Comparison of ENCODE assay signal across 21 cellular contexts in genomic region chr7:150854066-150855000, GRCh38. TPM values are rescaled to one million over a fixed set of nuclear protein-coding genes. Genes with fewer than 3 reads are reported as not detected.
DNase-seq lines count a peak whose midpoint lies in the region; ATAC-seq and TF ChIP-seq lines count a peak whose summit lies in the region.
"Had no signal": no experiment of that assay in that cellular context is flagged by ENCODE, and none has a peak within 500 bp of the region (broad histone marks: within the 10 kb centered on the region; RNA-seq: fewer than 3 reads in every experiment).

No MANE protein-coding gene starts in this region.

- H3K27me3 Mint-ChIP-seq in endodermal cell (ENCODE audit: insufficient read depth) (peaks cover 8% of the 10 kb centered on the region), osteocyte (ENCODE audit: unreplicated experiment) (peaks cover 5% of the 10 kb centered on the region)

- H3K9ac ChIP-seq in endodermal cell (ENCODE audit: extremely low read depth, low read length, poor library complexity, severe bottlenecking): no peak overlapping the region

- H3K36me3 ChIP-seq in right atrium auricular region: no peaks in the 10 kb centered on the region
- H3K36me3 ChIP-seq in heart right ventricle: no peaks in the 10 kb centered on the region
- H3K36me3 ChIP-seq in endodermal cell (ENCODE audit: control insufficient read depth, insufficient read depth, low read length): no peaks in the 10 kb centered on the region
- H3K36me3 ChIP-seq in vagina: no peaks in the 10 kb centered on the region

- H3K4me3 ChIP-seq in right atrium auricular region (no peak overlapping the region), heart right ventricle (no peak overlapping the region), endodermal cell (ENCODE audit: low read length) (no peak overlapping the region), vagina (no peak overlapping the region)

- H3K4me1 ChIP-seq in right atrium auricular region (no peaks in the 10 kb centered on the region), heart right ventricle (no peaks in the 10 kb centered on the region), endodermal cell (ENCODE audit: control insufficient read depth, insufficient read depth, low read length) (no peaks in the 10 kb centered on the region), vagina (peaks cover 6% of the 10 kb centered on the region)

- TF ChIP-seq POLR2A in vagina (IDR thresholded peaks at IDR 0.05): no peak

- no peaks in the 10 kb centered on the region for H3K9me3 Mint-ChIP-seq in endodermal cell
- H3K9me3 Mint-ChIP-seq in osteocyte (ENCODE audit: unreplicated experiment): no peaks in the 10 kb centered on the region

- H3K27ac Mint-ChIP-seq in endodermal cell (peak overlapping the region; percentile 52), osteocyte (ENCODE audit: unreplicated experiment) (no peak overlapping the region)
- H3K27ac Mint-ChIP-seq: B cell, IgD-negative memory B cell had no signal

- H3K27ac ChIP-seq in right atrium auricular region (no peak overlapping the region), heart right ventricle (no peak overlapping the region), endodermal cell (ENCODE audit: low read depth, low read length) (no peak overlapping the region), vagina (no peak overlapping the region)

- 71 to 77% methylated on average over 19 of the region's 19 CpGs for WGBS in heart right ventricle, 2 donors
- 87 to 89% methylated on average over 14 to 19 of the region's 19 CpGs for WGBS in endodermal cell (ENCODE audit: insufficient coverage in 1 of 2, insufficient read length in 1 of 2), 2 experiments

- no peaks in the 10 kb centered on the region for H3K27me3 ChIP-seq in right atrium auricular region
- H3K27me3 ChIP-seq in heart right ventricle: peaks cover 0 to 28% (median 4%) of the 10 kb centered on the region in 7 donors
- peaks cover 6% of the 10 kb centered on the region for H3K27me3 ChIP-seq in endodermal cell (ENCODE audit: control insufficient read depth, insufficient read depth, low read length, poor library complexity, severe bottlenecking)
- no peaks in the 10 kb centered on the region for H3K27me3 ChIP-seq in vagina

- no peak overlapping the region for H3K4me3 Mint-ChIP-seq in endodermal cell
- no peak overlapping the region for H3K4me3 Mint-ChIP-seq in osteocyte (ENCODE audit: unreplicated experiment)
- H3K4me3 Mint-ChIP-seq: B cell, IgD-negative memory B cell had no signal

- H3K9me3 ChIP-seq in right atrium auricular region: no peaks in the 10 kb centered on the region
- H3K9me3 ChIP-seq in heart right ventricle: no peaks in the 10 kb centered on the region
- no peaks in the 10 kb centered on the region for H3K9me3 ChIP-seq in endodermal cell (ENCODE audit: control insufficient read depth, low read length)
- H3K9me3 ChIP-seq in vagina: no peaks in the 10 kb centered on the region

- DNase-seq in right atrium auricular region (ENCODE audit: low spot score) (peak; percentile 54), heart right ventricle (no peak), endodermal cell (no peak), osteocyte (ENCODE audit: extremely low spot score, unreplicated experiment) (peak; percentile 72), vagina (ENCODE audit: extremely low spot score in 2 of 2) (peak; percentile 72 to 85), NCI-H1694 treated with DMSO at 0.1 percent for 48 hours (lab: John Stamatoyannopoulos, UW) (no peak)
- DNase-seq in stimulated activated CD4-positive, alpha-beta T cell treated with anti-CD3 and anti-CD28 coated beads, Interleukin-4, amount 100 ng/mL, for 1 hour: no peak
- DNase-seq: DMS79 treated with DMSO at 0.1 percent for 48 hours; HCEC 1CT; NCI-H1092 treated with DMSO at 0.1 percent for 48 hours; NCI-H2081 treated with DMSO at 0.1 percent for 48 hours; NCI-H748 treated with DMSO at 0.1 percent for 48 hours; NK-92 treated with Interleukin-12 subunit alpha and Interleukin-12 subunit beta, amount 100 ng/mL, for 24 hours; Right ventricle myocardium superior had no signal

- TF ChIP-seq CTCF in right atrium auricular region (IDR thresholded peaks at IDR 0.05) (no peak), heart right ventricle (IDR thresholded peaks at IDR 0.05) (no peak), endodermal cell (conservative IDR thresholded peaks at IDR 0.05) (no peak), osteocyte (IDR thresholded peaks at IDR 0.05) (no peak), vagina (IDR thresholded peaks at IDR 0.05) (no peak)

- no peaks in the 10 kb centered on the region for H3K36me3 Mint-ChIP-seq in endodermal cell (ENCODE audit: low read depth)
- no peaks in the 10 kb centered on the region for H3K36me3 Mint-ChIP-seq in osteocyte (ENCODE audit: unreplicated experiment)
- H3K36me3 Mint-ChIP-seq: IgD-negative memory B cell had no signal

- H3K4me1 Mint-ChIP-seq in endodermal cell: peaks cover 2% of the 10 kb centered on the region
- no peaks in the 10 kb centered on the region for H3K4me1 Mint-ChIP-seq in osteocyte (ENCODE audit: unreplicated experiment)
- H3K4me1 Mint-ChIP-seq: B cell, IgD-negative memory B cell had no signal

- intact Hi-C loops in heart right ventricle (cut with DNase I) (no loop called here), vagina (cut with DNase I) (no loop called here)

- ATAC-seq in heart right ventricle: no peak
- ATAC-seq in GM19455 (IDR thresholded peaks at IDR 0.05; ENCODE audit: unreplicated experiment): no peak

RNA-seq across cellular contexts. Expression of gene AOC1, which starts 2.0 kb away (rescaled TPM):
- total RNA-seq in right atrium auricular region: not detected
- 1 to 10 TPM in 1 of 10 donors, under 1 TPM in 7, not detected in 2; 0.09 to 1.2 (median 0.37) TPM for total RNA-seq in heart right ventricle
- polyA plus RNA-seq in heart right ventricle: under 1 TPM in 1 of 2 donors, not detected in 1; 0.04 TPM
- total RNA-seq in endodermal cell: not detected
- polyA plus RNA-seq in endodermal cell (2013, experiment 1 of 2): not detected
- not detected for polyA plus RNA-seq in endodermal cell (2013, experiment 2 of 2)
- not detected in 2 replicates for total RNA-seq in osteocyte
- not detected for total RNA-seq in vagina
- total RNA-seq: A172, B cell, LHCN-M2, NCI-H460, OCI-LY7, Right ventricle myocardium superior had no signal

RNA-seq across cellular contexts. Expression of gene TMEM176A, which starts 53.8 kb away (rescaled TPM):
- total RNA-seq in right atrium auricular region: 100 to 1,000 TPM in 1 of 2 donors, 10 to 100 TPM in 1; 56.3 to 102 TPM
- 10 to 100 TPM; 12.1 to 86.6 (median 22.2) TPM for total RNA-seq in heart right ventricle
- polyA plus RNA-seq in heart right ventricle: 10 to 100 TPM; 16.8 to 19.2 TPM
- total RNA-seq in endodermal cell: not detected
- polyA plus RNA-seq in endodermal cell (2013, experiment 1 of 2): 9.8 TPM
- 7.0 TPM for polyA plus RNA-seq in endodermal cell (2013, experiment 2 of 2)
- total RNA-seq in osteocyte: not detected in 2 replicates
- 43.7 TPM for total RNA-seq in vagina
- total RNA-seq: A172, B cell, LHCN-M2, OCI-LY7 had no signal
- polyA plus RNA-seq: IgD-negative memory B cell had no signal

RNA-seq across cellular contexts. Expression of gene TMEM176B, which starts 54.2 kb away (rescaled TPM):
- total RNA-seq in right atrium auricular region (100 to 1,000 TPM; 162 to 227 TPM), heart right ventricle (100 to 1,000 TPM in 2 of 10 donors, 10 to 100 TPM in 8; 19.6 to 149 (median 52.6) TPM), endodermal cell (under 1 TPM; 0.31 to 0.35 TPM), osteocyte (not detected in 2 replicates), vagina (60.6 TPM)
- 10 to 100 TPM; 15.9 to 24.8 TPM for polyA plus RNA-seq in heart right ventricle
- 5.0 TPM for polyA plus RNA-seq in endodermal cell (2013, experiment 1 of 2)
- 3.0 TPM for polyA plus RNA-seq in endodermal cell (2013, experiment 2 of 2)
- total RNA-seq: A172, LHCN-M2, NCI-H460 had no signal

Comparison
In these comparisons a context has a peak if more than half of its experiments do, and no peak if none do; other contexts are left out.
1. DNase-seq: peak in right atrium auricular region (single experiment), osteocyte (single experiment) and vagina (2 of 2); none in heart right ventricle (0 of 2), endodermal cell (single experiment), NCI-H1694 treated with DMSO at 0.1 percent for 48 hours (single experiment) and stimulated activated CD4-positive, alpha-beta T cell treated with anti-CD3 and anti-CD28 coated beads, Interleukin-4, amount 100 ng/mL, for 1 hour (single experiment).
2. RNA of gene TMEM176A, which starts 53.8 kb away (total RNA-seq): 56.3 to 102 TPM in right atrium auricular region, 43.7 TPM in vagina (single experiment) and 12.1 to 86.6 TPM in heart right ventricle; not detected in endodermal cell and not detected in osteocyte; every median in the first group is over 10 times any median in the second.
3. RNA of gene TMEM176B, which starts 54.2 kb away (total RNA-seq): 162 to 227 TPM in right atrium auricular region, 19.6 to 149 TPM in heart right ventricle and 60.6 TPM in vagina (single experiment); 0.31 to 0.35 TPM in endodermal cell and not detected in osteocyte; every median in the first group is over 10 times any median in the second.